In genomic region chrX:153971124-153971631, GRCh38 we compare ENCODE assay signal across 8 cellular contexts. TPM values are rescaled to one million over a fixed set of nuclear protein-coding genes. Genes with fewer than 3 reads are reported as not detected.
DNase-seq lines count a peak whose midpoint lies in the region; ATAC-seq, FAIRE-seq and TF ChIP-seq lines count a peak whose summit lies in the region.

No MANE protein-coding gene starts in this region.

- peak overlapping the region; percentile 54 for H3K4me2 ChIP-seq in keratinocyte (ENCODE audit: control insufficient read depth, extremely low read depth, insufficient read depth, low read depth, low read length)

- no peak for TF ChIP-seq CTCF in keratinocyte (optimal IDR thresholded peaks at IDR 0.05 in 1 of 3, IDR thresholded peaks at IDR 0.05 in 1 of 3, conservative IDR thresholded peaks at IDR 0.05 in 1 of 3; ENCODE audit: extremely low read depth in 1 of 3, insufficient read depth in 2 of 3, low read length in 3 of 3)

- peak overlapping the region; percentile 88 for H2AFZ ChIP-seq in keratinocyte (ENCODE audit: control insufficient read depth, low read length)

- no peaks in the 10 kb centered on the region for H3K9me1 ChIP-seq in keratinocyte (ENCODE audit: control insufficient read depth, extremely low read depth, insufficient read depth, low read length)

- dilution Hi-C loops in keratinocyte (cut with MboI; ENCODE audit: extremely low pct_ligation_motif_present, low sequenced_read_pairs): no loop called here

- H3K4me1 ChIP-seq in keratinocyte (ENCODE audit: control insufficient read depth, extremely low read depth, insufficient read depth, low read length): peaks cover 20% of the 10 kb centered on the region

- peaks cover 57% of the 10 kb centered on the region for H3K79me2 ChIP-seq in keratinocyte (ENCODE audit: control insufficient read depth, insufficient read depth, low read length)

- H3K4me3 ChIP-seq in keratinocyte (ENCODE audit: control insufficient read depth in 2 of 3, extremely low read depth in 1 of 3, insufficient read depth in 2 of 3, low read depth in 1 of 3, low read length in 3 of 3): peak overlapping the region; percentile 84 to 91 (median 86)

- FAIRE-seq in keratinocyte (lab: Jason Lieb, UNC): no peak

- H3K9ac ChIP-seq in keratinocyte (ENCODE audit: control insufficient read depth, extremely low read depth, insufficient read depth, low read length): peak overlapping the region; percentile 99

- ATAC-seq in HG03045 (IDR thresholded peaks at IDR 0.05; ENCODE audit: unreplicated experiment): peak; percentile 29

- no peaks in the 10 kb centered on the region for H3K27me3 ChIP-seq in keratinocyte (ENCODE audit: control insufficient read depth, extremely low read depth, insufficient read depth, low read length)

- H3K36me3 ChIP-seq in keratinocyte (ENCODE audit: control insufficient read depth in 2 of 2, extremely low read depth in 1 of 2, insufficient read depth in 2 of 2, low read length in 2 of 2): peaks cover 0 to 12% of the 10 kb centered on the region in 2 experiments

- DNase-seq in NK-92 treated with Interleukin-12 subunit alpha and Interleukin-12 subunit beta, amount 100 ng/mL, for 24 hours (lab: John Stamatoyannopoulos, UW): peak; percentile 76
- DNase-seq in NK-92 (lab: John Stamatoyannopoulos, UW; ENCODE audit: unreplicated experiment) (no peak), NCI-H2171 (lab: John Stamatoyannopoulos, UW) (peak; percentile 70), caudate nucleus (lab: John Stamatoyannopoulos, UW) (peak in 59 of 61 donors; percentile 39 to 93 (median 79)), keratinocyte (ENCODE audit: low read depth, low spot score) (peak; percentile 35)
- DNase-seq in activated CD4-positive, CD25-positive, alpha-beta regulatory T cell (lab: John Stamatoyannopoulos, UW): peak; percentile 61 to 78 (median 70)
- DNase-seq in stimulated activated CD4-positive, alpha-beta T cell treated with anti-CD3 and anti-CD28 coated beads, Interleukin-12 subunit alpha, Interleukin-12 subunit beta, amount 100 ng/mL, for 48 hours (ENCODE audit: low read depth in 2 of 3, low spot score in 1 of 3): peak; percentile 79 to 83 (median 81)

- H4K20me1 ChIP-seq in keratinocyte (ENCODE audit: control insufficient read depth, extremely low read depth, insufficient read depth, low read length): peaks cover 15% of the 10 kb centered on the region

- H3K9me3 ChIP-seq in keratinocyte (ENCODE audit: control insufficient read depth, low read depth, low read length): no peaks in the 10 kb centered on the region

- H3K27ac ChIP-seq in caudate nucleus (ENCODE audit: low read depth, low read length): peak overlapping the region; percentile 98
- H3K27ac ChIP-seq in keratinocyte (ENCODE audit: control insufficient read depth, insufficient read depth, low read length): peak overlapping the region; percentile 99

RNA-seq across cellular contexts. Expression of gene HCFC1, which starts 0.4 kb away (rescaled TPM):
- polyA plus RNA-seq in keratinocyte: 2.7 to 7.0 TPM (median 3.0 TPM) in 3 replicates
- polyA plus RNA-seq in keratinocyte (2011; ENCODE audit: low read depth): 2.9 TPM
- 4.0 and 8.5 TPM in 2 replicates for polyA plus RNA-seq in keratinocyte (2011; cell fraction: cytosol; rRNA removed)
- polyA plus RNA-seq in keratinocyte (2011; cell fraction: nucleus; rRNA removed): 24.8 and 30.3 TPM in 2 replicates
- polyA plus RNA-seq in keratinocyte (2012; ENCODE audit: low replicate concordance): 12.3 and 27.7 TPM in 2 replicates
- polyA minus RNA-seq in keratinocyte: 6.0 to 128 TPM (median 11.0 TPM) in 3 replicates
- 18.2 TPM for polyA minus RNA-seq in keratinocyte (2011; cell fraction: cytosol; rRNA and poly(A)+ RNA removed)
- polyA minus RNA-seq in keratinocyte (2011; cell fraction: nucleus; rRNA and poly(A)+ RNA removed): 29.6 and 34.1 TPM in 2 replicates

RNA-seq across cellular contexts. Expression of gene TMEM187, which starts 1.4 kb away (rescaled TPM):
- polyA plus RNA-seq in keratinocyte: 6.6 to 13.1 TPM (median 7.5 TPM) in 3 replicates
- 1.6 TPM for polyA plus RNA-seq in keratinocyte (2011; ENCODE audit: low read depth)
- polyA plus RNA-seq in keratinocyte (2011; cell fraction: cytosol; rRNA removed): 4.1 and 6.9 TPM in 2 replicates
- 21.0 and 23.1 TPM in 2 replicates for polyA plus RNA-seq in keratinocyte (2011; cell fraction: nucleus; rRNA removed)
- polyA plus RNA-seq in keratinocyte (2012; ENCODE audit: low replicate concordance): 6.4 and 8.9 TPM in 2 replicates
- polyA minus RNA-seq in keratinocyte: 4.1 to 9.4 TPM (median 5.8 TPM) in 3 replicates
- 13.2 TPM for polyA minus RNA-seq in keratinocyte (2011; cell fraction: cytosol; rRNA and poly(A)+ RNA removed)
- polyA minus RNA-seq in keratinocyte (2011; cell fraction: nucleus; rRNA and poly(A)+ RNA removed): 14.9 and 20.0 TPM in 2 replicates

RNA-seq across cellular contexts. Expression of gene RENBP, which starts 26.7 kb away (rescaled TPM):
- polyA plus RNA-seq in keratinocyte: 0.08 to 0.40 TPM (median 0.16 TPM) in 3 replicates
- 0.77 TPM for polyA plus RNA-seq in keratinocyte (2011; ENCODE audit: low read depth)
- polyA plus RNA-seq in keratinocyte (2011; cell fraction: cytosol; rRNA removed): 0.23 TPM in 1 of 2 replicates, not detected in the other
- polyA plus RNA-seq in keratinocyte (2011; cell fraction: nucleus; rRNA removed): 0.39 and 0.71 TPM in 2 replicates
- polyA plus RNA-seq in keratinocyte (2012; ENCODE audit: low replicate concordance): 0.08 and 1.6 TPM in 2 replicates
- polyA minus RNA-seq in keratinocyte: 0.13 TPM in 1 of 3 replicates, not detected in the others
- not detected for polyA minus RNA-seq in keratinocyte (2011; cell fraction: cytosol; rRNA and poly(A)+ RNA removed)
- not detected in 2 replicates for polyA minus RNA-seq in keratinocyte (2011; cell fraction: nucleus; rRNA and poly(A)+ RNA removed)

RNA-seq across cellular contexts. Expression of gene NAA10, which starts 36.3 kb away (rescaled TPM):
- polyA plus RNA-seq in keratinocyte: 103 to 149 TPM (median 112 TPM) in 3 replicates
- polyA plus RNA-seq in keratinocyte (2011; ENCODE audit: low read depth): 27.1 TPM
- polyA plus RNA-seq in keratinocyte (2011; cell fraction: cytosol; rRNA removed): 120 and 137 TPM in 2 replicates
- 102 and 124 TPM in 2 replicates for polyA plus RNA-seq in keratinocyte (2011; cell fraction: nucleus; rRNA removed)
- 84.8 and 171 TPM in 2 replicates for polyA plus RNA-seq in keratinocyte (2012; ENCODE audit: low replicate concordance)
- 71.1 to 133 TPM (median 107 TPM) in 3 replicates for polyA minus RNA-seq in keratinocyte
- polyA minus RNA-seq in keratinocyte (2011; cell fraction: cytosol; rRNA and poly(A)+ RNA removed): 77.3 TPM
- 27.0 and 27.8 TPM in 2 replicates for polyA minus RNA-seq in keratinocyte (2011; cell fraction: nucleus; rRNA and poly(A)+ RNA removed)

RNA-seq across cellular contexts. Expression of gene ARHGAP4, which starts 45.1 kb away (rescaled TPM):
- polyA plus RNA-seq in keratinocyte: 0.35 to 0.66 TPM (median 0.55 TPM) in 3 replicates
- not detected for polyA plus RNA-seq in keratinocyte (2011; ENCODE audit: low read depth)
- 0.28 and 0.48 TPM in 2 replicates for polyA plus RNA-seq in keratinocyte (2011; cell fraction: cytosol; rRNA removed)
- polyA plus RNA-seq in keratinocyte (2011; cell fraction: nucleus; rRNA removed): 1.4 and 1.9 TPM in 2 replicates
- polyA plus RNA-seq in keratinocyte (2012; ENCODE audit: low replicate concordance): 0.35 and 0.95 TPM in 2 replicates
- 0.43 to 0.90 TPM (median 0.56 TPM) in 3 replicates for polyA minus RNA-seq in keratinocyte
- polyA minus RNA-seq in keratinocyte (2011; cell fraction: cytosol; rRNA and poly(A)+ RNA removed): not detected
- 0.42 and 1.1 TPM in 2 replicates for polyA minus RNA-seq in keratinocyte (2011; cell fraction: nucleus; rRNA and poly(A)+ RNA removed)
